8 cellular contexts compared by ENCODE assay signal in genomic region chr3:106609666-106610301, GRCh38.
DNase-seq lines count a peak whose midpoint lies in the region; ATAC-seq and TF ChIP-seq lines count a peak whose summit lies in the region.

No MANE protein-coding gene starts in this region.

- no peaks in the 10 kb centered on the region for H3K9me3 ChIP-seq in lung (ENCODE audit: control insufficient read depth in 2 of 2, insufficient read depth in 1 of 2, low read length in 1 of 2)

- H3K27ac ChIP-seq in lung (ENCODE audit: low read depth in 1 of 2, low read length in 1 of 2), result no peak overlapping the region

- peaks cover 11% of the 10 kb centered on the region for H3K4me1 Mint-ChIP-seq in activated CD4-positive, alpha-beta T cell treated with anti-CD3 and anti-CD28 coated beads, Interleukin-2, amount 10 ng/mL, durations not matched to agents 7 days and 5 days

- CTCF ChIA-PET in activated CD4-positive, alpha-beta T cell treated with anti-CD3 and anti-CD28 coated beads, Interleukin-2, amount 10 ng/mL, durations not matched to agents 7 days and 5 days (lab: Charles Lee), result interaction anchor here (0.6 to 1.3 kb wide), 7 partner anchors 48 to 922 kb away, joined by 3 to 4 read pairs (median 3); no protein-coding TSS in a partner anchor

- TF ChIP-seq CTCF in AG09319 (IDR thresholded peaks at IDR 0.05; ENCODE audit: low read depth, low read length) (peak; percentile 82), lung (IDR thresholded peaks at IDR 0.05; ENCODE audit: control extremely low read depth, extremely low read depth) (peak; percentile 74)

- ATAC-seq in GM18907 (IDR thresholded peaks at IDR 0.05; ENCODE audit: unreplicated experiment) (peak; percentile 88), HG03432 (IDR thresholded peaks at IDR 0.05; ENCODE audit: unreplicated experiment) (peak; percentile 92), lung (ENCODE audit: insufficient read depth, low FRiP score) (peak; percentile 90)

- H3K27me3 Mint-ChIP-seq in activated CD4-positive, alpha-beta T cell treated with anti-CD3 and anti-CD28 coated beads, Interleukin-2, amount 10 ng/mL, durations not matched to agents 7 days and 5 days, result no peaks in the 10 kb centered on the region

- H3K4me3 Mint-ChIP-seq in activated CD4-positive, alpha-beta T cell treated with anti-CD3 and anti-CD28 coated beads, Interleukin-2, amount 10 ng/mL, durations not matched to agents 7 days and 5 days, result no peak overlapping the region

- H3K36me3 ChIP-seq in lung (ENCODE audit: control insufficient read depth in 2 of 2, insufficient read depth in 2 of 2, low read length in 2 of 2), result no peaks in the 10 kb centered on the region

- H3K4me3 ChIP-seq in lung, result no peak overlapping the region

- no peaks in the 10 kb centered on the region for H3K4me1 ChIP-seq in lung (ENCODE audit: control insufficient read depth in 2 of 2, insufficient read depth in 2 of 2, low read length in 2 of 2)

- H3K9me3 Mint-ChIP-seq in activated CD4-positive, alpha-beta T cell treated with anti-CD3 and anti-CD28 coated beads, Interleukin-2, amount 10 ng/mL, durations not matched to agents 7 days and 5 days, result peaks cover 22% of the 10 kb centered on the region

- no peaks in the 10 kb centered on the region for H3K27me3 ChIP-seq in lung (ENCODE audit: control insufficient read depth, insufficient read depth)

- H3K36me3 Mint-ChIP-seq in activated CD4-positive, alpha-beta T cell treated with anti-CD3 and anti-CD28 coated beads, Interleukin-2, amount 10 ng/mL, durations not matched to agents 7 days and 5 days (ENCODE audit: low read depth), result peaks cover 4% of the 10 kb centered on the region

- peak; percentile 79 for DNase-seq in AG09319 (ENCODE audit: extremely low read depth, low read depth)
- peak; percentile 26 to 76 for DNase-seq in NCI-H526 (lab: John Stamatoyannopoulos, UW)
- DNase-seq in activated CD4-positive, alpha-beta T cell treated with anti-CD3 and anti-CD28 coated beads, Interleukin-2, amount 10 ng/mL, durations not matched to agents 7 days and 5 days, result peak; percentile 74
- DNase-seq in dermis microvascular lymphatic vessel endothelial cell (ENCODE audit: low read depth in 2 of 2), result peak; percentile 59 to 82
- DNase-seq in lung (ENCODE audit: low spot score), result peak; percentile 66
- DNase-seq in stimulated activated CD8-positive, alpha-beta memory T cell treated with anti-CD3 and anti-CD28 coated beads, Interleukin-15, amount 100 ng/mL, for 1 hour (ENCODE audit: low read depth), result peak; percentile 41

- WGBS in lung, 2 donors, result 24 to 33% methylated on average over 2 of the region's 2 CpGs

- POLR2A ChIA-PET in activated CD4-positive, alpha-beta T cell treated with anti-CD3 and anti-CD28 coated beads, Interleukin-2, amount 10 ng/mL, durations not matched to agents 7 days and 5 days (lab: Charles Lee), result no interaction called here

- H3K27ac Mint-ChIP-seq in activated CD4-positive, alpha-beta T cell treated with anti-CD3 and anti-CD28 coated beads, Interleukin-2, amount 10 ng/mL, durations not matched to agents 7 days and 5 days, result no peak overlapping the region
